In genomic region chr11:65047581-65048422, GRCh38 we compare ENCODE assay signal across 7 cellular contexts. TPM values are rescaled to one million over a fixed set of nuclear protein-coding genes. Genes with fewer than 3 reads are reported as not detected.
DNase-seq lines count a peak whose midpoint lies in the region; TF ChIP-seq lines count a peak whose summit lies in the region.
"Had no signal": no experiment of that assay in that cellular context is flagged by ENCODE, and none has a peak within 500 bp of the region (broad histone marks: within the 10 kb centered on the region; RNA-seq: fewer than 3 reads in every experiment).

No MANE protein-coding gene starts in this region.

- no peak for TF ChIP-seq EP300 in tibial nerve (IDR thresholded peaks at IDR 0.05)

- H3K9me3 ChIP-seq in iPS-20b (ENCODE audit: insufficient read depth, low read depth, low read length): no peaks in the 10 kb centered on the region
- H3K9me3 ChIP-seq in tibial nerve: no peaks in the 10 kb centered on the region

- WGBS in tibial nerve, 2 donors: 13 to 18% methylated on average over 52 to 54 of the region's 56 CpGs

- peak; percentile 43 for DNase-seq in activated CD4-positive, alpha-beta T cell treated with anti-CD3 and anti-CD28 coated beads for 48 hours
- no peak for DNase-seq in activated CD4-positive, alpha-beta T cell treated with anti-CD3 and anti-CD28 coated beads for 1 hour
- DNase-seq in tibial nerve (ENCODE audit: low spot score in 2 of 2) (peak; percentile 8 to 19), NCI-H69 (lab: John Stamatoyannopoulos, UW) (no peak), NCI-H774 (lab: John Stamatoyannopoulos, UW) (no peak)

- H3K27ac ChIP-seq in iPS-20b (ENCODE audit: low read length): no peak overlapping the region
- peak overlapping the region in 2 of 4 donors; percentile 64 to 74 for H3K27ac ChIP-seq in tibial nerve

- no peak overlapping the region for H3K9ac ChIP-seq in iPS-20b (ENCODE audit: low read depth, low read length)

- H3K27me3 ChIP-seq in iPS-20b (ENCODE audit: insufficient read depth, low read length) (peaks cover 4% of the 10 kb centered on the region; the same call in 1 of the 2 replicates), tibial nerve (no peaks in the 10 kb centered on the region)

- no peaks in the 10 kb centered on the region for H3K4me1 ChIP-seq in iPS-20b (ENCODE audit: insufficient read depth, low read length)
- H3K4me1 ChIP-seq in tibial nerve: peaks cover 0 to 35% (median 3%) of the 10 kb centered on the region in 4 donors

- TF ChIP-seq POLR2A in tibial nerve (IDR thresholded peaks at IDR 0.05): no peak

- peaks cover 22% of the 10 kb centered on the region for H3K36me3 ChIP-seq in iPS-20b (ENCODE audit: insufficient read depth, low read depth, low read length)
- peaks cover 0 to 28% (median 0%) of the 10 kb centered on the region in 3 donors for H3K36me3 ChIP-seq in tibial nerve

- no peak for TF ChIP-seq CTCF in tibial nerve (IDR thresholded peaks at IDR 0.05)

- H3K4me3 ChIP-seq in iPS-20b (ENCODE audit: low read length) (peak overlapping the region; percentile 43; the same call in 1 of the 2 replicates), tibial nerve (peak overlapping the region; percentile 17 to 59 (median 48))

RNA-seq across cellular contexts. Expression of gene SAC3D1, which starts 6.8 kb away (rescaled TPM):
- 10 to 100 TPM; 10.6 to 16.3 (median 14.1) TPM for total RNA-seq in tibial nerve

RNA-seq across cellular contexts. Expression of gene NAALADL1, which starts 10.6 kb away (rescaled TPM):
- total RNA-seq in tibial nerve: 10 to 100 TPM; 18.6 to 38.9 (median 29.1) TPM
- total RNA-seq: LHCN-M2 had no signal

RNA-seq across cellular contexts. Expression of gene SNX15, which starts 20.6 kb away (rescaled TPM):
- 10 to 100 TPM; 17.1 to 33.3 (median 24.2) TPM for total RNA-seq in tibial nerve

RNA-seq across cellular contexts. Expression of gene ARL2, which starts 33.8 kb away (rescaled TPM):
- total RNA-seq in tibial nerve: 100 to 1,000 TPM; 174 to 267 (median 193) TPM

RNA-seq across cellular contexts. Expression of gene CDCA5, which starts 36.0 kb away (rescaled TPM):
- 1 to 10 TPM in 1 of 4 donors, under 1 TPM in 1, not detected in 2; 0.90 to 1.3 TPM for total RNA-seq in tibial nerve

Comparison
In these comparisons a context has a peak if more than half of its experiments do, and no peak if none do; other contexts are left out.
1. DNase-seq: peak in activated CD4-positive, alpha-beta T cell treated with anti-CD3 and anti-CD28 coated beads for 48 hours (single experiment) and tibial nerve (2 of 2); none in activated CD4-positive, alpha-beta T cell treated with anti-CD3 and anti-CD28 coated beads for 1 hour (single experiment), NCI-H69 (single experiment) and NCI-H774 (single experiment).